ENCODE assay signal across 8 cellular contexts in genomic region chr4:7070729-7071511, GRCh38. TPM values are rescaled to one million over a fixed set of nuclear protein-coding genes. Genes with fewer than 3 reads are reported as not detected.
A peak's percentile ranks its signal among the peaks of the same experiment; 100 is the strongest.
DNase-seq lines count a peak whose midpoint lies in the region; ATAC-seq and TF ChIP-seq lines count a peak whose summit lies in the region.

No MANE protein-coding gene starts in this region.

- H3K27ac Mint-ChIP-seq in Caco-2 (ENCODE audit: unreplicated experiment): peak overlapping the region; percentile 43
- H3K27ac Mint-ChIP-seq in activated T-helper 17 cell treated with anti-CD3 and anti-CD28 coated beads, Interleukin-2, amount 50 U/mL, for 72 hours: no peak overlapping the region

- H3K9me3 ChIP-seq in Caco-2: no peaks in the 10 kb centered on the region
- no peaks in the 10 kb centered on the region for H3K9me3 ChIP-seq in thyroid gland

- H3K36me3 ChIP-seq in Caco-2 (ENCODE audit: control insufficient read depth, insufficient read depth, low read length) (no peaks in the 10 kb centered on the region), thyroid gland (no peaks in the 10 kb centered on the region)

- no peak for TF ChIP-seq POLR2A in thyroid gland (IDR thresholded peaks at IDR 0.05)

- H3K4me3 ChIP-seq in Caco-2 (ENCODE audit: low read depth, low read length) (no peak overlapping the region), foreskin fibroblast (ENCODE audit: low read depth in 1 of 2, low read length in 2 of 2) (no peak overlapping the region), thyroid gland (replicated peaks in 1 of 3) (no peak overlapping the region)

- DNase-seq in Caco-2: peak; percentile 87 to 93
- peak; percentile 88 for DNase-seq in LoVo (ENCODE audit: low spot score)
- DNase-seq in RWPE1 (ENCODE audit: low spot score): peak; percentile 50
- peak; percentile 41 to 84 for DNase-seq in foreskin fibroblast
- peak; percentile 66 for DNase-seq in occipital lobe (lab: John Stamatoyannopoulos, UW)
- peak; percentile 90 to 91 for DNase-seq in thyroid gland

- H3K27me3 ChIP-seq in Caco-2 (replicated peaks; ENCODE audit: control insufficient read depth, insufficient read depth, low read length) (no peaks in the 10 kb centered on the region), thyroid gland (no peaks in the 10 kb centered on the region)

- WGBS in thyroid gland, 2 donors: 39 to 49% methylated on average over 22 of the region's 23 CpGs

- POLR2A ChIA-PET in Caco-2 (lab: Charles Lee): no interaction called here
- POLR2A ChIA-PET in RWPE1 (lab: Yijun Ruan, JAX; ENCODE audit: low non-redundant PET): no interaction called here

- TF ChIP-seq CTCF in Caco-2 (IDR thresholded peaks at IDR 0.05; ENCODE audit: insufficient read depth in 1 of 2, low read depth in 1 of 2, low read length in 1 of 2, severe bottlenecking in 1 of 2, unreplicated experiment in 1 of 2): peak; percentile 92 to 94
- TF ChIP-seq CTCF in RWPE1 (conservative IDR thresholded peaks at IDR 0.05; ENCODE audit: low read depth): peak; percentile 97
- TF ChIP-seq CTCF in foreskin fibroblast (IDR thresholded peaks at IDR 0.05; ENCODE audit: low read depth, low read length): peak; percentile 99
- TF ChIP-seq CTCF in thyroid gland (IDR thresholded peaks at IDR 0.05): peak; percentile 96 to 99 (median 98)

- BruUV-seq in Caco-2 (replicated peaks; lab: Mats Ljungman, UMichigan): no TSS peak

- peaks cover 8% of the 10 kb centered on the region for H3K4me1 Mint-ChIP-seq in Caco-2 (ENCODE audit: low read depth, unreplicated experiment)
- H3K4me1 Mint-ChIP-seq in activated T-helper 17 cell treated with anti-CD3 and anti-CD28 coated beads, Interleukin-2, amount 50 U/mL, for 72 hours: no peaks in the 10 kb centered on the region

- peak; percentile 18 for ATAC-seq in GM21390 (IDR thresholded peaks at IDR 0.05; ENCODE audit: unreplicated experiment)
- peak; percentile 25 for ATAC-seq in activated T-helper 17 cell treated with anti-CD3 and anti-CD28 coated beads, Interleukin-2, amount 50 U/mL, for 72 hours (replicated peaks)

- H3K4me1 ChIP-seq in Caco-2 (peaks cover 9% of the 10 kb centered on the region; the same call in 1 of the 2 replicates), thyroid gland (peaks cover 16 to 18% of the 10 kb centered on the region in 2 donors)

- H3K27me3 Mint-ChIP-seq in Caco-2 (ENCODE audit: insufficient read depth, unreplicated experiment): no peaks in the 10 kb centered on the region
- H3K27me3 Mint-ChIP-seq in activated T-helper 17 cell treated with anti-CD3 and anti-CD28 coated beads, Interleukin-2, amount 50 U/mL, for 72 hours: no peaks in the 10 kb centered on the region

- peak overlapping the region; percentile 22 for H3K4me3 Mint-ChIP-seq in Caco-2 (ENCODE audit: unreplicated experiment)
- H3K4me3 Mint-ChIP-seq in activated T-helper 17 cell treated with anti-CD3 and anti-CD28 coated beads, Interleukin-2, amount 50 U/mL, for 72 hours: peak overlapping the region; percentile 3

- intact Hi-C loops in Caco-2 (cut with micrococcal nuclease; ENCODE audit: unreplicated experiment): loop anchor here (1.0 to 5.0 kb wide), 4 partner anchors 32 to 179 kb away; no protein-coding TSS in a partner anchor
- intact Hi-C loops in thyroid gland (cut with DNase I): loop anchor here (2.0 to 10.0 kb wide), 3 partner anchors 39 to 350 kb away; partner anchors contain the start of gene TBC1D14

- H3K36me3 Mint-ChIP-seq in Caco-2 (ENCODE audit: insufficient read depth, unreplicated experiment): peaks cover 22% of the 10 kb centered on the region
- peaks cover 21% of the 10 kb centered on the region for H3K36me3 Mint-ChIP-seq in activated T-helper 17 cell treated with anti-CD3 and anti-CD28 coated beads, Interleukin-2, amount 50 U/mL, for 72 hours (ENCODE audit: low read depth)

- H3K27ac ChIP-seq in RWPE1: peak overlapping the region; percentile 39; the same call in 1 of the 2 replicates
- no peak overlapping the region for H3K27ac ChIP-seq in thyroid gland

- no peaks in the 10 kb centered on the region for H3K9me3 Mint-ChIP-seq in Caco-2 (ENCODE audit: unreplicated experiment)
- H3K9me3 Mint-ChIP-seq in activated T-helper 17 cell treated with anti-CD3 and anti-CD28 coated beads, Interleukin-2, amount 50 U/mL, for 72 hours: no peaks in the 10 kb centered on the region

- CTCF ChIA-PET in Caco-2 (lab: Charles Lee) (interaction anchor here (0.5 to 3.7 kb wide), 26 partner anchors 12 to 1357 kb away, joined by 3 to 39 read pairs (median 4); partner anchors contain the start of genes MRFAP1L1, TADA2B and TBC1D14), RWPE1 (lab: Yijun Ruan, JAX) (interaction anchor here (0.5 to 2.4 kb wide), 10 partner anchors 11 to 710 kb away, joined by 3 to 7 read pairs (median 4); partner anchors contain the start of gene TADA2B)

RNA-seq across cellular contexts. Expression of gene GRPEL1, which starts 3.1 kb away (rescaled TPM):
- total RNA-seq in Caco-2 (2022) (47.3 and 51.7 TPM in 2 replicates), occipital lobe (17.3 TPM), thyroid gland (10 to 100 TPM; 13.4 to 21.9 (median 17.5) TPM)
- total RNA-seq in activated T-helper 17 cell treated with anti-CD3 and anti-CD28 coated beads, Interleukin-2, amount 50 U/mL, for 72 hours: 10 to 100 TPM; 56.3 to 92.5 TPM

RNA-seq across cellular contexts. Expression of gene TADA2B, which starts 27.7 kb away (rescaled TPM):
- 17.2 and 21.8 TPM in 2 replicates for total RNA-seq in Caco-2 (2022)
- total RNA-seq in activated T-helper 17 cell treated with anti-CD3 and anti-CD28 coated beads, Interleukin-2, amount 50 U/mL, for 72 hours: 10 to 100 TPM in 1 of 2 donors, 1 to 10 TPM in 1; 8.5 to 13.0 TPM
- 21.7 TPM for total RNA-seq in occipital lobe
- 10 to 100 TPM; 17.9 to 34.1 (median 26.6) TPM for total RNA-seq in thyroid gland
